In genomic region chr5:160479926-160480325, GRCh38 we compare ENCODE assay signal across 1 cellular context.
TF ChIP-seq lines count a peak whose summit lies in the region.

No MANE protein-coding gene starts in this region.

TF ChIP-seq in IMR-90, 13 proteins besides CTCF, POLR2A, EP300 and RAD21 (continued from another document):
- TF ChIP-seq ELK1 (IDR thresholded peaks at IDR 0.05; ENCODE audit: borderline replicate concordance, low read depth, low read length) = no peak
- no peak for TF ChIP-seq CEBPB (IDR thresholded peaks at IDR 0.05; ENCODE audit: low read depth, low read length)
- TF ChIP-seq FOS (IDR thresholded peaks at IDR 0.05; ENCODE audit: low read depth, low read length) = peak; percentile 72; the same call in 1 of the 2 replicates
- TF ChIP-seq MAZ (IDR thresholded peaks at IDR 0.05; ENCODE audit: borderline replicate concordance, low read depth, low read length) = no peak
- TF ChIP-seq RCOR1 (IDR thresholded peaks at IDR 0.05; ENCODE audit: insufficient replicate concordance, low read length) = no peak
- no peak for TF ChIP-seq NFE2L2 (IDR thresholded peaks at IDR 0.05; ENCODE audit: low read depth, low read length)
- no peak for TF ChIP-seq RFX5 (IDR thresholded peaks at IDR 0.05; ENCODE audit: low read depth, low read length)
- peak; percentile 65 for TF ChIP-seq BHLHE40 (IDR thresholded peaks at IDR 0.05; ENCODE audit: low read depth, low read length)
- TF ChIP-seq USF2 (IDR thresholded peaks at IDR 0.05; ENCODE audit: low read depth, low read length) = no peak
